Comparison of ENCODE assay signal across 1 cellular context in the genomic region with DNA sequence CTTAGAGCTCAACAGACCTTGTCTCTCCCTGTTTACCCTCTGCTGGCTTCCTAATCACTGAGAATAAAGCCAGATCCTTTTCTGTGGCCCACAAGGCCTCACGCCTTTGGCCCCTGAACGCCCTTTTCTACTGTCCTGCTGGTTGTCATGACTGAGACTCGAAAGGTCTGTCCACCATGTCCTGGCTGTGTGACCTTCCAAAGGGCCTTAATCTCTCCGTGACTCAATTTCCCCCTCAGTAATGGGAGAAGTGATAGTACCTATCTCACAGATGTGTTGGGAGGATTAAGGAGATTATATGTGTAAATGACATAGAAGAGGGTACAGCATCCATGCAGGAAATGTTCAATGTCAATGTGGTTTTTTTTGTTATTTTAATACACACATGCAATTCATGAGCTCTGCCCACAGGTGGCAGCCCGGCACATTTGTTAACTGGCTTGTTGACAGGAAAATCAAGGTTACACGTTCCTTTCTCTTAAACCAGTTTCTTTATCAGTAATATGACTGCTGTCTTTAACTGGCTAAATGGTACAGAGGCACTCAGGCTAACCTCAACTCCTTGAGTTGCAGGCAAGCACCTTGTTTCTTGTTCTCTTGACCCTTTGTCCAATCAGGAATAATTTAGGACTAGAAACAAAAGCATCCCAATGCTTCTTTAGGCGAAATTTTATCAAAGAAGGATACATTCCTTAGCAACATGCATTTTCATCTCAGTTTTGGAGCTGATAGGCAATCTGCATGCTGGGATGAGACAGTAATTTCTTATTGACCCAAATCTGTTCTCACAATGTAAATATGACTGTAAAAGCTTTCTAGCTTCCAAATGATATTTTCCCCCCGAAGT.
TF ChIP-seq lines count a peak whose summit lies in the region.

No MANE protein-coding gene starts in this region.

TF ChIP-seq in K562, 482 proteins besides CTCF, POLR2A, EP300 and RAD21 (continued from another document):
- TF ChIP-seq KDM1A (IDR thresholded peaks at IDR 0.05) (peak; percentile 39 to 41; a peak in 2 of 4 replicates), JUND (IDR thresholded peaks at IDR 0.05; ENCODE audit: borderline replicate concordance, low read depth, low read length) (0 out of 2 replicates have a peak, but pooled peaks have one; percentile 11), JUND (tag; IDR thresholded peaks at IDR 0.05; ENCODE audit: borderline replicate concordance, low read depth, low read length) (no peak), THRAP3 (IDR thresholded peaks at IDR 0.05; ENCODE audit: borderline replicate concordance) (no peak), MYC (IDR thresholded peaks at IDR 0.05; ENCODE audit: low read depth, low read length) (0 out of 2 replicates have a peak, but pooled peaks have one; percentile 24), MYC (CRISPR knock-in tag; IDR thresholded peaks at IDR 0.05; ENCODE audit: borderline replicate concordance, low read depth) (no peak), GTF2F1 (IDR thresholded peaks at IDR 0.05; ENCODE audit: low read depth, low read length) (no peak), CTBP1 (IDR thresholded peaks at IDR 0.05; ENCODE audit: borderline replicate concordance) (peak; percentile 58), DEAF1 (CRISPR knock-in tag; IDR thresholded peaks at IDR 0.05) (peak; percentile 60; the same call in 1 of the 2 replicates)
